ENCODE assay signal across 8 cellular contexts in genomic region chr2:46983065-46983801, GRCh38. TPM values are rescaled to one million over a fixed set of nuclear protein-coding genes. Genes with fewer than 3 reads are reported as not detected.
A peak's percentile ranks its signal among the peaks of the same experiment; 100 is the strongest.
DNase-seq lines count a peak whose midpoint lies in the region; ATAC-seq lines count a peak whose summit lies in the region.

No MANE protein-coding gene starts in this region.

- POLR2A ChIA-PET in activated CD4-positive, alpha-beta memory T cell treated with anti-CD3 and anti-CD28 coated beads for 36 hours (lab: Charles Lee): interaction anchor here (1.2 kb wide), 1 partner anchor 67 kb away, joined by 3 read pairs; no protein-coding TSS in a partner anchor

- CTCF ChIA-PET in activated CD4-positive, alpha-beta memory T cell treated with anti-CD3 and anti-CD28 coated beads for 36 hours (lab: Charles Lee): interaction anchor here (0.9 to 1.9 kb wide), 4 partner anchors 9 to 340 kb away, joined by 3 to 8 read pairs (median 5); no protein-coding TSS in a partner anchor

- no peak overlapping the region for H3K4me3 Mint-ChIP-seq in activated CD4-positive, alpha-beta memory T cell treated with anti-CD3 and anti-CD28 coated beads for 36 hours

- in situ Hi-C loops in G401 (cut with HindIII; ENCODE audit: low sequenced_read_pairs): no loop called here

- DNase-seq in ELF-1 (ENCODE audit: low read depth, low spot score): peak; percentile 68
- no peak for DNase-seq in activated CD4-positive, alpha-beta memory T cell treated with anti-CD3 and anti-CD28 coated beads for 36 hours
- peak; percentile 34 for DNase-seq in kidney tubule cell (ENCODE audit: low spot score)
- no peak for DNase-seq in G401 (ENCODE audit: low spot score)
- DNase-seq in stimulated activated CD4-positive, alpha-beta T cell treated with anti-CD3 and anti-CD28 coated beads, Interleukin-4, amount 100 ng/mL, for 24 hours: no peak

- H3K27ac Mint-ChIP-seq in activated CD4-positive, alpha-beta memory T cell treated with anti-CD3 and anti-CD28 coated beads for 36 hours: peak overlapping the region; percentile 42

- ATAC-seq in GM19467 (IDR thresholded peaks at IDR 0.05; ENCODE audit: unreplicated experiment) (peak; percentile 33), HG03520 (IDR thresholded peaks at IDR 0.05; ENCODE audit: unreplicated experiment) (peak; percentile 42), HG03469 (IDR thresholded peaks at IDR 0.05; ENCODE audit: unreplicated experiment) (no peak)

- intact Hi-C loops in activated CD4-positive, alpha-beta memory T cell treated with anti-CD3 and anti-CD28 coated beads for 36 hours (cut with micrococcal nuclease): no loop called here

- H3K27me3 Mint-ChIP-seq in activated CD4-positive, alpha-beta memory T cell treated with anti-CD3 and anti-CD28 coated beads for 36 hours: no peaks in the 10 kb centered on the region

- H3K9me3 Mint-ChIP-seq in activated CD4-positive, alpha-beta memory T cell treated with anti-CD3 and anti-CD28 coated beads for 36 hours: no peaks in the 10 kb centered on the region

- H3K4me1 Mint-ChIP-seq in activated CD4-positive, alpha-beta memory T cell treated with anti-CD3 and anti-CD28 coated beads for 36 hours (ENCODE audit: low read depth): peaks cover 75% of the 10 kb centered on the region

- H3K36me3 Mint-ChIP-seq in activated CD4-positive, alpha-beta memory T cell treated with anti-CD3 and anti-CD28 coated beads for 36 hours: peaks cover 15% of the 10 kb centered on the region

RNA-seq across cellular contexts. Expression of gene TTC7A, which starts 42.2 kb away (rescaled TPM):
- 10 to 100 TPM; 60.7 to 62.7 TPM for total RNA-seq in activated CD4-positive, alpha-beta memory T cell treated with anti-CD3 and anti-CD28 coated beads for 36 hours
- 20.4 and 25.4 TPM in 2 replicates for total RNA-seq in G401 (2014; rRNA removed; shearing (Covaris generic))

Comparison
In these comparisons a context has a peak if more than half of its experiments do, and no peak if none do; other contexts are left out.
1. DNase-seq: peak in ELF-1 (single experiment) and kidney tubule cell (single experiment); none in activated CD4-positive, alpha-beta memory T cell treated with anti-CD3 and anti-CD28 coated beads for 36 hours (single experiment), G401 (single experiment) and stimulated activated CD4-positive, alpha-beta T cell treated with anti-CD3 and anti-CD28 coated beads, Interleukin-4, amount 100 ng/mL, for 24 hours (single experiment).